Comparison of ENCODE assay signal across 24 cellular contexts in genomic region chr1:109918671-109919070, GRCh38. TPM values are rescaled to one million over a fixed set of nuclear protein-coding genes. Genes with fewer than 3 reads are reported as not detected.
DNase-seq lines count a peak whose midpoint lies in the region; ATAC-seq and TF ChIP-seq lines count a peak whose summit lies in the region.
"Had no signal": no experiment of that assay in that cellular context is flagged by ENCODE, and none has a peak within 500 bp of the region (broad histone marks: within the 10 kb centered on the region; RNA-seq: fewer than 3 reads in every experiment).

No MANE protein-coding gene starts in this region.

- H3K36me3 Mint-ChIP-seq in activated CD4-positive, alpha-beta memory T cell treated with anti-CD3 and anti-CD28 coated beads, Interleukin-2, amount 10 ng/mL, durations not matched to agents 7 days and 5 days (ENCODE audit: low read depth): peaks cover 84% of the 10 kb centered on the region
- H3K36me3 Mint-ChIP-seq in activated CD4-positive, alpha-beta memory T cell treated with anti-CD3 and anti-CD28 coated beads for 36 hours: peaks cover 75% of the 10 kb centered on the region
- peaks cover 77% of the 10 kb centered on the region for H3K36me3 Mint-ChIP-seq in activated T-helper 1 cell treated with anti-CD3 and anti-CD28 coated beads, Interleukin-12 subunit alpha, Interleukin-12 subunit beta, Interleukin-2, Interleukin-4 antibody, amounts not matched to agents 30 ng/mL and 10 ng/mL and 1 ng/mL, durations not matched to agents 14 hours and 24 hours and 36 hours (ENCODE audit: low read depth)

- peak overlapping the region in 1 of 2 experiments; percentile 37 for H3K18ac ChIP-seq in mesenchymal stem cell (ENCODE audit: low read depth in 1 of 2, low read length in 2 of 2)

- no peak overlapping the region for H2AFZ ChIP-seq in mesenchymal stem cell (ENCODE audit: low read depth, low read length)
- H2AFZ ChIP-seq: GM23248, hepatocyte had no signal

- DNase-seq in activated CD4-positive, alpha-beta memory T cell treated with anti-CD3 and anti-CD28 coated beads, Interleukin-2, amount 10 ng/mL, durations not matched to agents 7 days and 5 days: no peak
- DNase-seq in activated CD4-positive, alpha-beta memory T cell treated with anti-CD3 and anti-CD28 coated beads for 36 hours: no peak
- no peak for DNase-seq in AG04450 (ENCODE audit: low read depth, low spot score)
- no peak for DNase-seq in activated T-helper 1 cell treated with anti-CD3 and anti-CD28 coated beads, Interleukin-12 subunit alpha, Interleukin-12 subunit beta, Interleukin-2, Interleukin-4 antibody, amounts not matched to agents 30 ng/mL and 10 ng/mL and 1 ng/mL, durations not matched to agents 14 hours and 24 hours and 36 hours (ENCODE audit: low spot score)
- DNase-seq in mesenchymal stem cell: no peak
- no peak for DNase-seq in SW 1271 (lab: John Stamatoyannopoulos, UW)
- no peak for DNase-seq in NCI-H187 (lab: John Stamatoyannopoulos, UW)
- DNase-seq: activated CD4-positive, alpha-beta T cell treated with anti-CD3 and anti-CD28 coated beads, Interleukin-2, amount 50 U/mL, for 48 hours; activated CD4-positive, CD25-positive, alpha-beta regulatory T cell; activated naive CD8-positive, alpha-beta T cell treated with anti-CD3 and anti-CD28 coated beads, Interleukin-2, amount 10 ng/mL, durations not matched to agents 7 days and 5 days; caudate nucleus; DMS153; GM23248; NCI-H1048; NCI-H1694 treated with DMSO at 0.1 percent for 48 hours; NCI-H524 treated with DMSO at 0.1 percent for 48 hours; psoas muscle; stomach; thyroid gland had no signal

- no peak overlapping the region for H4K91ac ChIP-seq in mesenchymal stem cell (ENCODE audit: low read length)

- H3K4me1 Mint-ChIP-seq in activated CD4-positive, alpha-beta memory T cell treated with anti-CD3 and anti-CD28 coated beads, Interleukin-2, amount 10 ng/mL, durations not matched to agents 7 days and 5 days: peaks cover 45% of the 10 kb centered on the region
- H3K4me1 Mint-ChIP-seq in activated CD4-positive, alpha-beta memory T cell treated with anti-CD3 and anti-CD28 coated beads for 36 hours (ENCODE audit: low read depth): peaks cover 8% of the 10 kb centered on the region
- H3K4me1 Mint-ChIP-seq in activated T-helper 1 cell treated with anti-CD3 and anti-CD28 coated beads, Interleukin-12 subunit alpha, Interleukin-12 subunit beta, Interleukin-2, Interleukin-4 antibody, amounts not matched to agents 30 ng/mL and 10 ng/mL and 1 ng/mL, durations not matched to agents 14 hours and 24 hours and 36 hours (ENCODE audit: low read depth): peaks cover 58% of the 10 kb centered on the region

- intact Hi-C loops in activated CD4-positive, alpha-beta memory T cell treated with anti-CD3 and anti-CD28 coated beads for 36 hours (cut with micrococcal nuclease): no loop called here
- intact Hi-C loops in activated T-helper 1 cell treated with anti-CD3 and anti-CD28 coated beads, Interleukin-12 subunit alpha, Interleukin-12 subunit beta, Interleukin-2, Interleukin-4 antibody, amounts not matched to agents 30 ng/mL and 10 ng/mL and 1 ng/mL, durations not matched to agents 14 hours and 24 hours and 36 hours (cut with micrococcal nuclease): no loop called here

- H3K23ac ChIP-seq in mesenchymal stem cell (ENCODE audit: low read length in 2 of 2): no peak overlapping the region

- H3K27ac Mint-ChIP-seq in activated CD4-positive, alpha-beta memory T cell treated with anti-CD3 and anti-CD28 coated beads, Interleukin-2, amount 10 ng/mL, durations not matched to agents 7 days and 5 days: peak overlapping the region; percentile 44
- no peak overlapping the region for H3K27ac Mint-ChIP-seq in activated CD4-positive, alpha-beta memory T cell treated with anti-CD3 and anti-CD28 coated beads for 36 hours
- peak overlapping the region; percentile 58 for H3K27ac Mint-ChIP-seq in activated T-helper 1 cell treated with anti-CD3 and anti-CD28 coated beads, Interleukin-12 subunit alpha, Interleukin-12 subunit beta, Interleukin-2, Interleukin-4 antibody, amounts not matched to agents 30 ng/mL and 10 ng/mL and 1 ng/mL, durations not matched to agents 14 hours and 24 hours and 36 hours

- CTCF ChIA-PET in activated CD4-positive, alpha-beta memory T cell treated with anti-CD3 and anti-CD28 coated beads, Interleukin-2, amount 10 ng/mL, durations not matched to agents 7 days and 5 days (lab: Charles Lee): interaction anchor here (1.2 to 2.5 kb wide), 4 partner anchors 66 to 278 kb away, joined by 3 to 9 read pairs (median 6); partner anchors contain the start of gene AHCYL1
- CTCF ChIA-PET in activated CD4-positive, alpha-beta memory T cell treated with anti-CD3 and anti-CD28 coated beads for 36 hours (lab: Charles Lee): interaction anchor here (1.0 to 3.7 kb wide), 6 partner anchors 29 to 144 kb away, joined by 3 to 18 read pairs (median 4); partner anchors contain the start of gene AHCYL1
- CTCF ChIA-PET in AG04450 (lab: Charles Lee): interaction anchor here (1.2 to 2.8 kb wide), 4 partner anchors 66 to 142 kb away, joined by 3 to 22 read pairs (median 16); partner anchors contain the start of gene AHCYL1

- no peaks in the 10 kb centered on the region for H3K9me3 Mint-ChIP-seq in activated CD4-positive, alpha-beta memory T cell treated with anti-CD3 and anti-CD28 coated beads, Interleukin-2, amount 10 ng/mL, durations not matched to agents 7 days and 5 days
- no peaks in the 10 kb centered on the region for H3K9me3 Mint-ChIP-seq in activated CD4-positive, alpha-beta memory T cell treated with anti-CD3 and anti-CD28 coated beads for 36 hours
- H3K9me3 Mint-ChIP-seq in activated T-helper 1 cell treated with anti-CD3 and anti-CD28 coated beads, Interleukin-12 subunit alpha, Interleukin-12 subunit beta, Interleukin-2, Interleukin-4 antibody, amounts not matched to agents 30 ng/mL and 10 ng/mL and 1 ng/mL, durations not matched to agents 14 hours and 24 hours and 36 hours: no peaks in the 10 kb centered on the region
- H3K9me3 Mint-ChIP-seq: activated naive CD8-positive, alpha-beta T cell treated with anti-CD3 and anti-CD28 coated beads, Interleukin-2, amount 10 ng/mL, durations not matched to agents 7 days and 5 days had no signal

- ATAC-seq in HG03135 (IDR thresholded peaks at IDR 0.05; ENCODE audit: unreplicated experiment): no peak
- ATAC-seq: gastroesophageal sphincter, psoas muscle, Right ventricle myocardium inferior had no signal

- POLR2A ChIA-PET in activated CD4-positive, alpha-beta memory T cell treated with anti-CD3 and anti-CD28 coated beads, Interleukin-2, amount 10 ng/mL, durations not matched to agents 7 days and 5 days (lab: Charles Lee): interaction anchor here (0.7 to 1.9 kb wide), 4 partner anchors 12 to 372 kb away, joined by 3 to 6 read pairs (median 4); no protein-coding TSS in a partner anchor
- POLR2A ChIA-PET in activated CD4-positive, alpha-beta memory T cell treated with anti-CD3 and anti-CD28 coated beads for 36 hours (lab: Charles Lee): no interaction called here
- POLR2A ChIA-PET in AG04450 (lab: Yijun Ruan, JAX): interaction anchor here (1.0 kb wide), 1 partner anchor 74 kb away, joined by 3 read pairs; no protein-coding TSS in a partner anchor

- no peaks in the 10 kb centered on the region for H3K27me3 Mint-ChIP-seq in activated CD4-positive, alpha-beta memory T cell treated with anti-CD3 and anti-CD28 coated beads, Interleukin-2, amount 10 ng/mL, durations not matched to agents 7 days and 5 days
- H3K27me3 Mint-ChIP-seq in activated CD4-positive, alpha-beta memory T cell treated with anti-CD3 and anti-CD28 coated beads for 36 hours: no peaks in the 10 kb centered on the region
- no peaks in the 10 kb centered on the region for H3K27me3 Mint-ChIP-seq in activated T-helper 1 cell treated with anti-CD3 and anti-CD28 coated beads, Interleukin-12 subunit alpha, Interleukin-12 subunit beta, Interleukin-2, Interleukin-4 antibody, amounts not matched to agents 30 ng/mL and 10 ng/mL and 1 ng/mL, durations not matched to agents 14 hours and 24 hours and 36 hours (ENCODE audit: insufficient read depth)
- H3K27me3 Mint-ChIP-seq: activated naive CD8-positive, alpha-beta T cell treated with anti-CD3 and anti-CD28 coated beads, Interleukin-2, amount 10 ng/mL, durations not matched to agents 7 days and 5 days had no signal

- WGBS in mesenchymal stem cell: 97% methylated on average over 7 of the region's 7 CpGs

- peaks cover 10% of the 10 kb centered on the region for H3K4me1 ChIP-seq in mesenchymal stem cell (ENCODE audit: control insufficient read depth, insufficient read depth, low read depth, low read length)

- no peak overlapping the region for H2BK12ac ChIP-seq in mesenchymal stem cell (ENCODE audit: low read length in 2 of 2)

- H2AK5ac ChIP-seq in mesenchymal stem cell (ENCODE audit: low read length, severe bottlenecking): no peak overlapping the region

- H4K8ac ChIP-seq in mesenchymal stem cell (ENCODE audit: low read length): peak overlapping the region; percentile 16

- H3K4me2 ChIP-seq in mesenchymal stem cell (ENCODE audit: low read length, poor library complexity, severe bottlenecking): no peak overlapping the region
- H3K4me2 ChIP-seq: hepatocyte had no signal

- H3K9ac ChIP-seq in mesenchymal stem cell (ENCODE audit: low read length): peak overlapping the region; percentile 9
- H3K9ac ChIP-seq: GM23248 had no signal

- no peak overlapping the region for H2BK120ac ChIP-seq in mesenchymal stem cell (ENCODE audit: low read depth, low read length)

- H3K27ac ChIP-seq in AG04450 (ENCODE audit: low read depth, low read length) (peak overlapping the region; percentile 74), mesenchymal stem cell (ENCODE audit: low read length, poor library complexity, severe bottlenecking) (no peak overlapping the region)
- H3K27ac ChIP-seq: GM23248, hepatocyte, neutrophil, psoas muscle, thyroid gland had no signal

- no peak for TF ChIP-seq CTCF in AG04450 (IDR thresholded peaks at IDR 0.05; ENCODE audit: low read depth, low read length)

- H3K36me3 ChIP-seq in mesenchymal stem cell (ENCODE audit: control insufficient read depth in 1 of 2, insufficient read depth in 2 of 2, low read depth in 1 of 2, low read length in 2 of 2): peaks cover 80 to 98% of the 10 kb centered on the region in 2 experiments

- H2BK15ac ChIP-seq in mesenchymal stem cell (ENCODE audit: low read depth, poor library complexity, severe bottlenecking): no peak overlapping the region

- H3K27me3 ChIP-seq in AG04450 (ENCODE audit: control insufficient read depth, insufficient read depth, low read length) (no peaks in the 10 kb centered on the region), mesenchymal stem cell (ENCODE audit: control insufficient read depth in 1 of 2, insufficient read depth in 1 of 2, low read length in 2 of 2) (no peaks in the 10 kb centered on the region)
- H3K27me3 ChIP-seq: gastroesophageal sphincter, hepatocyte, stomach, thyroid gland had no signal

- peak overlapping the region in 1 of 2 experiments; percentile 51 for H3K4ac ChIP-seq in mesenchymal stem cell (ENCODE audit: low read depth in 1 of 2, low read length in 2 of 2)

- no peak overlapping the region for H3K4me3 ChIP-seq in AG04450 (ENCODE audit: low read depth, low read length)
- no peak overlapping the region for H3K4me3 ChIP-seq in mesenchymal stem cell (ENCODE audit: insufficient read depth in 1 of 2, low read depth in 1 of 2, low read length in 2 of 2)
- H3K4me3 ChIP-seq: gastroesophageal sphincter, GM23248, hepatocyte, psoas muscle, stomach, thyroid gland had no signal

- no peak overlapping the region for H3K4me3 Mint-ChIP-seq in activated CD4-positive, alpha-beta memory T cell treated with anti-CD3 and anti-CD28 coated beads, Interleukin-2, amount 10 ng/mL, durations not matched to agents 7 days and 5 days
- no peak overlapping the region for H3K4me3 Mint-ChIP-seq in activated CD4-positive, alpha-beta memory T cell treated with anti-CD3 and anti-CD28 coated beads for 36 hours
- no peak overlapping the region for H3K4me3 Mint-ChIP-seq in activated T-helper 1 cell treated with anti-CD3 and anti-CD28 coated beads, Interleukin-12 subunit alpha, Interleukin-12 subunit beta, Interleukin-2, Interleukin-4 antibody, amounts not matched to agents 30 ng/mL and 10 ng/mL and 1 ng/mL, durations not matched to agents 14 hours and 24 hours and 36 hours
- H3K4me3 Mint-ChIP-seq: activated naive CD8-positive, alpha-beta T cell treated with anti-CD3 and anti-CD28 coated beads, Interleukin-2, amount 10 ng/mL, durations not matched to agents 7 days and 5 days had no signal

- peak overlapping the region in 1 of 2 experiments; percentile 37 for H3K14ac ChIP-seq in mesenchymal stem cell (ENCODE audit: low read length in 2 of 2)

- H3K9me3 ChIP-seq in AG04450 (ENCODE audit: control insufficient read depth, insufficient read depth, low read length): peaks cover 6% of the 10 kb centered on the region; the same call in 1 of the 2 replicates
- no peaks in the 10 kb centered on the region for H3K9me3 ChIP-seq in mesenchymal stem cell (ENCODE audit: control insufficient read depth, low read length)
- H3K9me3 ChIP-seq: gastroesophageal sphincter, neutrophil, psoas muscle, stomach, thyroid gland had no signal

- no peak overlapping the region for H2BK5ac ChIP-seq in mesenchymal stem cell (ENCODE audit: low read depth, low read length, poor library complexity, severe bottlenecking)

- peaks cover 26% of the 10 kb centered on the region for H3K79me1 ChIP-seq in mesenchymal stem cell (replicated peaks; ENCODE audit: low read length, poor library complexity, severe bottlenecking)

RNA-seq across cellular contexts. Expression of gene CSF1, which starts 8.0 kb away (rescaled TPM):
- 10 to 100 TPM; 89.4 to 94.2 TPM for total RNA-seq in activated CD4-positive, alpha-beta memory T cell treated with anti-CD3 and anti-CD28 coated beads, Interleukin-2, amount 10 ng/mL, durations not matched to agents 7 days and 5 days
- 100 to 1,000 TPM; 135 to 140 TPM for total RNA-seq in activated CD4-positive, alpha-beta memory T cell treated with anti-CD3 and anti-CD28 coated beads for 36 hours
- polyA plus RNA-seq in AG04450 (2011; rRNA removed): 70.1 and 84.1 TPM in 2 replicates
- polyA minus RNA-seq in AG04450 (2011; rRNA and poly(A)+ RNA removed): 45.9 and 52.7 TPM in 2 replicates
- 269 and 275 TPM in 2 replicates for total RNA-seq in activated T-helper 1 cell treated with anti-CD3 and anti-CD28 coated beads, Interleukin-12 subunit alpha, Interleukin-12 subunit beta, Interleukin-2, Interleukin-4 antibody, amounts not matched to agents 30 ng/mL and 10 ng/mL and 1 ng/mL, durations not matched to agents 14 hours and 24 hours and 36 hours
- 111 TPM for polyA plus RNA-seq in mesenchymal stem cell (2013, experiment 1 of 2)
- 109 TPM for polyA plus RNA-seq in mesenchymal stem cell (2013, experiment 2 of 2)
